Comparison of ENCODE assay signal across 1 cellular context in the genomic region with DNA sequence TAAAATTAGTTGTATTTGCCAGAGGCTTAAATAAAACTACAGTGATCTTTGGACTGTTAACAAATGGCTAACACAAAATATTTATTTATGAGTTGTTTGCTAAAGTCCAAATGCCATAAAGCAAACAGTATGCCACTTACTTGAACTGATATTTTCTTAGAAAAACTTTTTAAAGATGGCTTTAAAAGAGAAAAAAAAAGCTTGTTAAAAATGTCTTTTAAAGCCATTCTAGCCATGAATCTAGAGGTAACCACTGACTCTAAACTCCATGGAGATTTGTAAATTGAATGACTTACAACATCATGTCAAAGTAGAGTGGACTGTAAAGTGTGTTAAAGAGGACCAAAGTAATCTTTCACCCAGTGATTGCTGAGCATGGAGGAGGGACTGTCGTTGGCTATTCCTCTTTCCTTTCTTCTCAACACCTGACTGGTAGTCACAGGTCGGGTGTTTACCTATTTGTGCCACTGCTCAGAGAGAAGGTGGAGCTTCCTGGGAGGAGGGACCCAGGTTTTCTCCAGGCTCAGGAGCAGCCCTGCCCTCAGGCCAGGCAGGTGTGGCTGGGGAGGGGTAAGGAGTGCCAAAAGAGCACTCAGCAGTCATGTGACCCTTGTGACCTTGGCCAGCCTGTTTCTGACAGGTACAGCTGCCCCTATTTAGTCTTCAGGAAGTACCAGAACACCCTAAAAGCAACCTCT.
A peak's percentile ranks its signal among the peaks of the same experiment; 100 is the strongest.
TF ChIP-seq lines count a peak whose summit lies in the region.

No MANE protein-coding gene starts in this region.

TF ChIP-seq in HepG2, 621 proteins besides CTCF, POLR2A, EP300 and RAD21 (continued from another document and continues in another):
- TF ChIP-seq, protein P1, sequence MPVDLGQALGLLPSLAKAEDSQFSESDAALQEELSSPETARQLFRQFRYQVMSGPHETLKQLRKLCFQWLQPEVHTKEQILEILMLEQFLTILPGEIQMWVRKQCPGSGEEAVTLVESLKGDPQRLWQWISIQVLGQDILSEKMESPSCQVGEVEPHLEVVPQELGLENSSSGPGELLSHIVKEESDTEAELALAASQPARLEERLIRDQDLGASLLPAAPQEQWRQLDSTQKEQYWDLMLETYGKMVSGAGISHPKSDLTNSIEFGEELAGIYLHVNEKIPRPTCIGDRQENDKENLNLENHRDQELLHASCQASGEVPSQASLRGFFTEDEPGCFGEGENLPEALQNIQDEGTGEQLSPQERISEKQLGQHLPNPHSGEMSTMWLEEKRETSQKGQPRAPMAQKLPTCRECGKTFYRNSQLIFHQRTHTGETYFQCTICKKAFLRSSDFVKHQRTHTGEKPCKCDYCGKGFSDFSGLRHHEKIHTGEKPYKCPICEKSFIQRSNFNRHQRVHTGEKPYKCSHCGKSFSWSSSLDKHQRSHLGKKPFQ (CRISPR knock-in tag; IDR thresholded peaks at IDR 0.05; ENCODE audit: insufficient replicate concordance) = no peak
- TF ChIP-seq ZFP90 (CRISPR knock-in tag; IDR thresholded peaks at IDR 0.05; ENCODE audit: borderline replicate concordance) = no peak
- TF ChIP-seq, protein P2, sequence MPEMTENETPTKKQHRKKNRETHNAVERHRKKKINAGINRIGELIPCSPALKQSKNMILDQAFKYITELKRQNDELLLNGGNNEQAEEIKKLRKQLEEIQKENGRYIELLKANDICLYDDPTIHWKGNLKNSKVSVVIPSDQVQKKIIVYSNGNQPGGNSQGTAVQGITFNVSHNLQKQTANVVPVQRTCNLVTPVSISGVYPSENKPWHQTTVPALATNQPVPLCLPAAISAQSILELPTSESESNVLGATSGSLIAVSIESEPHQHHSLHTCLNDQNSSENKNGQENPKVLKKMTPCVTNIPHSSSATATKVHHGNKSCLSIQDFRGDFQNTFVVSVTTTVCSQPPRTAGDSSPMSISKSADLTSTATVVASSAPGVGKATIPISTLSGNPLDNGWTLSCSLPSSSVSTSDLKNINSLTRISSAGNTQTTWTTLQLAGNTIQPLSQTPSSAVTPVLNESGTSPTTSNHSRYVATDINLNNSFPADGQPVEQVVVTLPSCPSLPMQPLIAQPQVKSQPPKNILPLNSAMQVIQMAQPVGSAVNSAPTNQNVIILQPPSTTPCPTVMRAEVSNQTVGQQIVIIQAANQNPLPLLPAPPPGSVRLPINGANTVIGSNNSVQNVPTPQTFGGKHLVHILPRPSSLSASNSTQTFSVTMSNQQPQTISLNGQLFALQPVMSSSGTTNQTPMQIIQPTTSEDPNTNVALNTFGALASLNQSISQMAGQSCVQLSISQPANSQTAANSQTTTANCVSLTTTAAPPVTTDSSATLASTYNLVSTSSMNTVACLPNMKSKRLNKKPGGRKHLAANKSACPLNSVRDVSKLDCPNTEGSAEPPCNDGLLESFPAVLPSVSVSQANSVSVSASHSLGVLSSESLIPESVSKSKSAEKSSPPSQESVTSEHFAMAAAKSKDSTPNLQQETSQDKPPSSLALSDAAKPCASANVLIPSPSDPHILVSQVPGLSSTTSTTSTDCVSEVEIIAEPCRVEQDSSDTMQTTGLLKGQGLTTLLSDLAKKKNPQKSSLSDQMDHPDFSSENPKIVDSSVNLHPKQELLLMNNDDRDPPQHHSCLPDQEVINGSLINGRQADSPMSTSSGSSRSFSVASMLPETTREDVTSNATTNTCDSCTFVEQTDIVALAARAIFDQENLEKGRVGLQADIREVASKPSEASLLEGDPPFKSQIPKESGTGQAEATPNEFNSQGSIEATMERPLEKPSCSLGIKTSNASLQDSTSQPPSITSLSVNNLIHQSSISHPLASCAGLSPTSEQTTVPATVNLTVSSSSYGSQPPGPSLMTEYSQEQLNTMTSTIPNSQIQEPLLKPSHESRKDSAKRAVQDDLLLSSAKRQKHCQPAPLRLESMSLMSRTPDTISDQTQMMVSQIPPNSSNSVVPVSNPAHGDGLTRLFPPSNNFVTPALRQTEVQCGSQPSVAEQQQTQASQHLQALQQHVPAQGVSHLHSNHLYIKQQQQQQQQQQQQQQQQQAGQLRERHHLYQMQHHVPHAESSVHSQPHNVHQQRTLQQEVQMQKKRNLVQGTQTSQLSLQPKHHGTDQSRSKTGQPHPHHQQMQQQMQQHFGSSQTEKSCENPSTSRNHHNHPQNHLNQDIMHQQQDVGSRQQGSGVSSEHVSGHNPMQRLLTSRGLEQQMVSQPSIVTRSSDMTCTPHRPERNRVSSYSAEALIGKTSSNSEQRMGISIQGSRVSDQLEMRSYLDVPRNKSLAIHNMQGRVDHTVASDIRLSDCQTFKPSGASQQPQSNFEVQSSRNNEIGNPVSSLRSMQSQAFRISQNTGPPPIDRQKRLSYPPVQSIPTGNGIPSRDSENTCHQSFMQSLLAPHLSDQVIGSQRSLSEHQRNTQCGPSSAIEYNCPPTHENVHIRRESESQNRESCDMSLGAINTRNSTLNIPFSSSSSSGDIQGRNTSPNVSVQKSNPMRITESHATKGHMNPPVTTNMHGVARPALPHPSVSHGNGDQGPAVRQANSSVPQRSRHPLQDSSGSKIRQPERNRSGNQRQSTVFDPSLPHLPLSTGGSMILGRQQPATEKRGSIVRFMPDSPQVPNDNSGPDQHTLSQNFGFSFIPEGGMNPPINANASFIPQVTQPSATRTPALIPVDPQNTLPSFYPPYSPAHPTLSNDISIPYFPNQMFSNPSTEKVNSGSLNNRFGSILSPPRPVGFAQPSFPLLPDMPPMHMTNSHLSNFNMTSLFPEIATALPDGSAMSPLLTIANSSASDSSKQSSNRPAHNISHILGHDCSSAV (CRISPR knock-in tag; IDR thresholded peaks at IDR 0.05; ENCODE audit: borderline replicate concordance) = no peak
- TF ChIP-seq, protein P3, sequence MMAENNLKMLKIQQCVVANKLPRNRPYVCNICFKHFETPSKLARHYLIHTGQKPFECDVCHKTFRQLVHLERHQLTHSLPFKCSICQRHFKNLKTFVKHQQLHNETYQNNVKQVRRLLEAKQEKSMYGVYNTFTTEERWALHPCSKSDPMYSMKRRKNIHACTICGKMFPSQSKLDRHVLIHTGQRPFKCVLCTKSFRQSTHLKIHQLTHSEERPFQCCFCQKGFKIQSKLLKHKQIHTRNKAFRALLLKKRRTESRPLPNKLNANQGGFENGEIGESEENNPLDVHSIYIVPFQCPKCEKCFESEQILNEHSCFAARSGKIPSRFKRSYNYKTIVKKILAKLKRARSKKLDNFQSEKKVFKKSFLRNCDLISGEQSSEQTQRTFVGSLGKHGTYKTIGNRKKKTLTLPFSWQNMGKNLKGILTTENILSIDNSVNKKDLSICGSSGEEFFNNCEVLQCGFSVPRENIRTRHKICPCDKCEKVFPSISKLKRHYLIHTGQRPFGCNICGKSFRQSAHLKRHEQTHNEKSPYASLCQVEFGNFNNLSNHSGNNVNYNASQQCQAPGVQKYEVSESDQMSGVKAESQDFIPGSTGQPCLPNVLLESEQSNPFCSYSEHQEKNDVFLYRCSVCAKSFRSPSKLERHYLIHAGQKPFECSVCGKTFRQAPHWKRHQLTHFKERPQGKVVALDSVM (CRISPR knock-in tag; IDR thresholded peaks at IDR 0.05) = no peak
- TF ChIP-seq, protein P4, sequence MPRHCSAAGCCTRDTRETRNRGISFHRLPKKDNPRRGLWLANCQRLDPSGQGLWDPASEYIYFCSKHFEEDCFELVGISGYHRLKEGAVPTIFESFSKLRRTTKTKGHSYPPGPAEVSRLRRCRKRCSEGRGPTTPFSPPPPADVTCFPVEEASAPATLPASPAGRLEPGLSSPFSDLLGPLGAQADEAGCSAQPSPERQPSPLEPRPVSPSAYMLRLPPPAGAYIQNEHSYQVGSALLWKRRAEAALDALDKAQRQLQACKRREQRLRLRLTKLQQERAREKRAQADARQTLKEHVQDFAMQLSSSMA (CRISPR knock-in tag; IDR thresholded peaks at IDR 0.05) = no peak
- TF ChIP-seq ATAD3A (CRISPR knock-in tag; IDR thresholded peaks at IDR 0.05) = no peak
- TF ChIP-seq, protein P5, sequence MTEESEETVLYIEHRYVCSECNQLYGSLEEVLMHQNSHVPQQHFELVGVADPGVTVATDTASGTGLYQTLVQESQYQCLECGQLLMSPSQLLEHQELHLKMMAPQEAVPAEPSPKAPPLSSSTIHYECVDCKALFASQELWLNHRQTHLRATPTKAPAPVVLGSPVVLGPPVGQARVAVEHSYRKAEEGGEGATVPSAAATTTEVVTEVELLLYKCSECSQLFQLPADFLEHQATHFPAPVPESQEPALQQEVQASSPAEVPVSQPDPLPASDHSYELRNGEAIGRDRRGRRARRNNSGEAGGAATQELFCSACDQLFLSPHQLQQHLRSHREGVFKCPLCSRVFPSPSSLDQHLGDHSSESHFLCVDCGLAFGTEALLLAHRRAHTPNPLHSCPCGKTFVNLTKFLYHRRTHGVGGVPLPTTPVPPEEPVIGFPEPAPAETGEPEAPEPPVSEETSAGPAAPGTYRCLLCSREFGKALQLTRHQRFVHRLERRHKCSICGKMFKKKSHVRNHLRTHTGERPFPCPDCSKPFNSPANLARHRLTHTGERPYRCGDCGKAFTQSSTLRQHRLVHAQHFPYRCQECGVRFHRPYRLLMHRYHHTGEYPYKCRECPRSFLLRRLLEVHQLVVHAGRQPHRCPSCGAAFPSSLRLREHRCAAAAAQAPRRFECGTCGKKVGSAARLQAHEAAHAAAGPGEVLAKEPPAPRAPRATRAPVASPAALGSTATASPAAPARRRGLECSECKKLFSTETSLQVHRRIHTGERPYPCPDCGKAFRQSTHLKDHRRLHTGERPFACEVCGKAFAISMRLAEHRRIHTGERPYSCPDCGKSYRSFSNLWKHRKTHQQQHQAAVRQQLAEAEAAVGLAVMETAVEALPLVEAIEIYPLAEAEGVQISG (CRISPR knock-in tag; IDR thresholded peaks at IDR 0.05) = no peak
- TF ChIP-seq, protein P6, sequence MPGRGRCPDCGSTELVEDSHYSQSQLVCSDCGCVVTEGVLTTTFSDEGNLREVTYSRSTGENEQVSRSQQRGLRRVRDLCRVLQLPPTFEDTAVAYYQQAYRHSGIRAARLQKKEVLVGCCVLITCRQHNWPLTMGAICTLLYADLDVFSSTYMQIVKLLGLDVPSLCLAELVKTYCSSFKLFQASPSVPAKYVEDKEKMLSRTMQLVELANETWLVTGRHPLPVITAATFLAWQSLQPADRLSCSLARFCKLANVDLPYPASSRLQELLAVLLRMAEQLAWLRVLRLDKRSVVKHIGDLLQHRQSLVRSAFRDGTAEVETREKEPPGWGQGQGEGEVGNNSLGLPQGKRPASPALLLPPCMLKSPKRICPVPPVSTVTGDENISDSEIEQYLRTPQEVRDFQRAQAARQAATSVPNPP (CRISPR knock-in tag; IDR thresholded peaks at IDR 0.05) = no peak
- no peak for TF ChIP-seq MAZ (IDR thresholded peaks at IDR 0.05; ENCODE audit: borderline replicate concordance, low read depth, low read length)
- TF ChIP-seq MAZ (CRISPR knock-in tag; IDR thresholded peaks at IDR 0.05; ENCODE audit: low read depth) = no peak
- TF ChIP-seq, protein P7, sequence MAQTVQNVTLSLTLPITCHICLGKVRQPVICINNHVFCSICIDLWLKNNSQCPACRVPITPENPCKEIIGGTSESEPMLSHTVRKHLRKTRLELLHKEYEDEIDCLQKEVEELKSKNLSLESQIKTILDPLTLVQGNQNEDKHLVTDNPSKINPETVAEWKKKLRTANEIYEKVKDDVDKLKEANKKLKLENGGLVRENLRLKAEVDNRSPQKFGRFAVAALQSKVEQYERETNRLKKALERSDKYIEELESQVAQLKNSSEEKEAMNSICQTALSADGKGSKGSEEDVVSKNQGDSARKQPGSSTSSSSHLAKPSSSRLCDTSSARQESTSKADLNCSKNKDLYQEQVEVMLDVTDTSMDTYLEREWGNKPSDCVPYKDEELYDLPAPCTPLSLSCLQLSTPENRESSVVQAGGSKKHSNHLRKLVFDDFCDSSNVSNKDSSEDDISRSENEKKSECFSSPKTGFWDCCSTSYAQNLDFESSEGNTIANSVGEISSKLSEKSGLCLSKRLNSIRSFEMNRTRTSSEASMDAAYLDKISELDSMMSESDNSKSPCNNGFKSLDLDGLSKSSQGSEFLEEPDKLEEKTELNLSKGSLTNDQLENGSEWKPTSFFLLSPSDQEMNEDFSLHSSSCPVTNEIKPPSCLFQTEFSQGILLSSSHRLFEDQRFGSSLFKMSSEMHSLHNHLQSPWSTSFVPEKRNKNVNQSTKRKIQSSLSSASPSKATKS (CRISPR knock-in tag; IDR thresholded peaks at IDR 0.05) = no peak; the same call in 1 of the 2 replicates
- no peak for TF ChIP-seq GZF1 (CRISPR knock-in tag; IDR thresholded peaks at IDR 0.05)
- TF ChIP-seq HNRNPL (IDR thresholded peaks at IDR 0.05; ENCODE audit: low read depth, low read length) = no peak
- no peak for TF ChIP-seq ZNF616 (CRISPR knock-in tag; IDR thresholded peaks at IDR 0.05; ENCODE audit: low read depth)
- TF ChIP-seq SRF (IDR thresholded peaks at IDR 0.05; ENCODE audit: low read depth, low read length) = no peak
- TF ChIP-seq, protein P8, sequence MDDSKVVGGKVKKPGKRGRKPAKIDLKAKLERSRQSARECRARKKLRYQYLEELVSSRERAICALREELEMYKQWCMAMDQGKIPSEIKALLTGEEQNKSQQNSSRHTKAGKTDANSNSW (CRISPR knock-in tag; IDR thresholded peaks at IDR 0.05; ENCODE audit: borderline replicate concordance) = no peak
- TF ChIP-seq HMG20A (CRISPR knock-in tag; IDR thresholded peaks at IDR 0.05; ENCODE audit: borderline replicate concordance) = peak; percentile 36; the same call in 1 of the 2 replicates
- peak; percentile 45; the same call in 1 of the 2 replicates for TF ChIP-seq NCOA2 (CRISPR knock-in tag; IDR thresholded peaks at IDR 0.05)
- TF ChIP-seq ZNF138 (CRISPR knock-in tag; IDR thresholded peaks at IDR 0.05; ENCODE audit: low read depth) = no peak
- TF ChIP-seq PHF20 (CRISPR knock-in tag; IDR thresholded peaks at IDR 0.05) = no peak
- no peak for TF ChIP-seq ZNF773 (CRISPR knock-in tag; IDR thresholded peaks at IDR 0.05; ENCODE audit: borderline replicate concordance)
- no peak for TF ChIP-seq SP140L (CRISPR knock-in tag; IDR thresholded peaks at IDR 0.05; ENCODE audit: borderline replicate concordance)
- TF ChIP-seq SKI (IDR thresholded peaks at IDR 0.05; ENCODE audit: partially characterized antibody) = no peak
- TF ChIP-seq XBP1 (CRISPR knock-in tag; IDR thresholded peaks at IDR 0.05) = no peak
- TF ChIP-seq, protein P9, sequence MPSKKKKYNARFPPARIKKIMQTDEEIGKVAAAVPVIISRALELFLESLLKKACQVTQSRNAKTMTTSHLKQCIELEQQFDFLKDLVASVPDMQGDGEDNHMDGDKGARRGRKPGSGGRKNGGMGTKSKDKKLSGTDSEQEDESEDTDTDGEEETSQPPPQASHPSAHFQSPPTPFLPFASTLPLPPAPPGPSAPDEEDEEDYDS (CRISPR knock-in tag; IDR thresholded peaks at IDR 0.05) = peak; percentile 90
- TF ChIP-seq NR2F1 (CRISPR knock-in tag; IDR thresholded peaks at IDR 0.05) = 0 out of 4 replicates have a peak, but pooled peaks of 1 of the 2 experiments have one; percentile 11
- TF ChIP-seq, protein P10, sequence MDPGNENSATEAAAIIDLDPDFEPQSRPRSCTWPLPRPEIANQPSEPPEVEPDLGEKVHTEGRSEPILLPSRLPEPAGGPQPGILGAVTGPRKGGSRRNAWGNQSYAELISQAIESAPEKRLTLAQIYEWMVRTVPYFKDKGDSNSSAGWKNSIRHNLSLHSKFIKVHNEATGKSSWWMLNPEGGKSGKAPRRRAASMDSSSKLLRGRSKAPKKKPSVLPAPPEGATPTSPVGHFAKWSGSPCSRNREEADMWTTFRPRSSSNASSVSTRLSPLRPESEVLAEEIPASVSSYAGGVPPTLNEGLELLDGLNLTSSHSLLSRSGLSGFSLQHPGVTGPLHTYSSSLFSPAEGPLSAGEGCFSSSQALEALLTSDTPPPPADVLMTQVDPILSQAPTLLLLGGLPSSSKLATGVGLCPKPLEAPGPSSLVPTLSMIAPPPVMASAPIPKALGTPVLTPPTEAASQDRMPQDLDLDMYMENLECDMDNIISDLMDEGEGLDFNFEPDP (CRISPR knock-in tag; conservative IDR thresholded peaks at IDR 0.05) = no peak
- peak; percentile 97 for TF ChIP-seq PPARG (CRISPR knock-in tag; conservative IDR thresholded peaks at IDR 0.05)
- TF ChIP-seq ZNF34 (CRISPR knock-in tag; IDR thresholded peaks at IDR 0.05; ENCODE audit: borderline replicate concordance) = no peak
- TF ChIP-seq HNF4G (IDR thresholded peaks at IDR 0.05; ENCODE audit: borderline replicate concordance, low read depth, low read length) = no peak
- TF ChIP-seq HNF4G (CRISPR knock-in tag; IDR thresholded peaks at IDR 0.05; ENCODE audit: borderline replicate concordance, low read depth) = no peak
- TF ChIP-seq FOSL2 (CRISPR knock-in tag; IDR thresholded peaks at IDR 0.05) = peak; percentile 51; the same call in 1 of the 2 replicates
